1 cellular context compared by ENCODE assay signal in the genomic region with DNA sequence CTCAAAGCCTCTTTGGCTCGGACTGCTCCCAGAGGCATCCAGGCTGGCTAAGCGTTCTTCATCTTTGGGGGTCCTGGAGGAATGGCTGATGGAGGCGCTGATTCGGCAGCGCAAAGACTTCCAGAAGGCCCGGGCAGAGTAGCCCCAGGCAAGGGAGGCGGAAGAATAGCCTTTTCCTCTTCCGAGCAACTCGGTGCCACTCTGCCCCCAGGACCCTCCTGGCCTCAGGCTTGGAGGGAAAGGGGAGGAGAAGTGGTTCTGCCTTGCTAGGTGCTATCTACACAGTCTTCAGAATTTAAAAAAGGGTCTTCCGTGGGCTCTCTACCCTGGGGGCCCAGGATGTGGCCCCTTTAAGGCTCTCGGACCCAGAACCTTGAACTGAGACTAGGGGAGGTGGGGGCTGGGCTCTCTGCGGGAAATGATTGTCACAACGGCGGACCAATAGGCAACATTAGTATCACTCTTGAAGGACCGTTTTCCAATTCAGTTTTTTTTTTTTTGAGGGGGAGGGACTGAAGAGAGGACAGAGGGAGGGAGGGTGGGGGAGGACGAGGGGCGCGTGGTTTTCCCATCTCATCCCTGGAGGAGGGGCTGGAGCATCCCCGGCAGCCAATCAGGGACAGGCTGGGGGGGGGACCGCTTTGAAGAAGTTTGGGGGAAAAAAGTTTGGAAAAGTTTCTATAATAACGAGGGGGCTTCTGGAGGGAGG.
TF ChIP-seq lines count a peak whose summit lies in the region.

NFATC4 (plus strand) TSS at position 679 of the 709 bp plus-strand sequence. CDS start 157 bp downstream, outside the sequence.

TF ChIP-seq in GM12878, 131 proteins besides CTCF, POLR2A, EP300 and RAD21 (continued from another document and continues in another):
- no peak for TF ChIP-seq ZNF592 (IDR thresholded peaks at IDR 0.05)
- no peak for TF ChIP-seq HDAC6 (IDR thresholded peaks at IDR 0.05; ENCODE audit: unreplicated experiment)
- TF ChIP-seq, protein P1, sequence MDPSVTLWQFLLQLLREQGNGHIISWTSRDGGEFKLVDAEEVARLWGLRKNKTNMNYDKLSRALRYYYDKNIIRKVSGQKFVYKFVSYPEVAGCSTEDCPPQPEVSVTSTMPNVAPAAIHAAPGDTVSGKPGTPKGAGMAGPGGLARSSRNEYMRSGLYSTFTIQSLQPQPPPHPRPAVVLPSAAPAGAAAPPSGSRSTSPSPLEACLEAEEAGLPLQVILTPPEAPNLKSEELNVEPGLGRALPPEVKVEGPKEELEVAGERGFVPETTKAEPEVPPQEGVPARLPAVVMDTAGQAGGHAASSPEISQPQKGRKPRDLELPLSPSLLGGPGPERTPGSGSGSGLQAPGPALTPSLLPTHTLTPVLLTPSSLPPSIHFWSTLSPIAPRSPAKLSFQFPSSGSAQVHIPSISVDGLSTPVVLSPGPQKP (IDR thresholded peaks at IDR 0.05; ENCODE audit: low read depth, low read length) = no peak
- TF ChIP-seq MTA2 (IDR thresholded peaks at IDR 0.05; ENCODE audit: low read depth) = no peak
- no peak for TF ChIP-seq TCF7 (IDR thresholded peaks at IDR 0.05; ENCODE audit: borderline replicate concordance)
- no peak for TF ChIP-seq RUNX3 (IDR thresholded peaks at IDR 0.05; ENCODE audit: low read length)
- TF ChIP-seq LARP7 (IDR thresholded peaks at IDR 0.05) = peak; percentile 56
- TF ChIP-seq GATAD2B (conservative IDR thresholded peaks at IDR 0.05; ENCODE audit: low read depth) = no peak
- TF ChIP-seq ZNF687 (IDR thresholded peaks at IDR 0.05) = no peak
- no peak for TF ChIP-seq EED (IDR thresholded peaks at IDR 0.05; ENCODE audit: low read depth)
- TF ChIP-seq PBX3 (IDR thresholded peaks at IDR 0.05; ENCODE audit: insufficient replicate concordance, low read depth, low read length) = peak; percentile 91
- TF ChIP-seq CHD4 (IDR thresholded peaks at IDR 0.05) = no peak
- no peak for TF ChIP-seq ASH2L (IDR thresholded peaks at IDR 0.05; ENCODE audit: borderline replicate concordance, low read depth)
- no peak for TF ChIP-seq FOXM1 (IDR thresholded peaks at IDR 0.05; ENCODE audit: low read depth, low read length)
- TF ChIP-seq, protein P2, sequence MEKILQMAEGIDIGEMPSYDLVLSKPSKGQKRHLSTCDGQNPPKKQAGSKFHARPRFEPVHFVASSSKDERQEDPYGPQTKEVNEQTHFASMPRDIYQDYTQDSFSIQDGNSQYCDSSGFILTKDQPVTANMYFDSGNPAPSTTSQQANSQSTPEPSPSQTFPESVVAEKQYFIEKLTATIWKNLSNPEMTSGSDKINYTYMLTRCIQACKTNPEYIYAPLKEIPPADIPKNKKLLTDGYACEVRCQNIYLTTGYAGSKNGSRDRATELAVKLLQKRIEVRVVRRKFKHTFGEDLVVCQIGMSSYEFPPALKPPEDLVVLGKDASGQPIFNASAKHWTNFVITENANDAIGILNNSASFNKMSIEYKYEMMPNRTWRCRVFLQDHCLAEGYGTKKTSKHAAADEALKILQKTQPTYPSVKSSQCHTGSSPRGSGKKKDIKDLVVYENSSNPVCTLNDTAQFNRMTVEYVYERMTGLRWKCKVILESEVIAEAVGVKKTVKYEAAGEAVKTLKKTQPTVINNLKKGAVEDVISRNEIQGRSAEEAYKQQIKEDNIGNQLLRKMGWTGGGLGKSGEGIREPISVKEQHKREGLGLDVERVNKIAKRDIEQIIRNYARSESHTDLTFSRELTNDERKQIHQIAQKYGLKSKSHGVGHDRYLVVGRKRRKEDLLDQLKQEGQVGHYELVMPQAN (conservative IDR thresholded peaks at IDR 0.05) = no peak
- no peak for TF ChIP-seq RCOR1 (conservative IDR thresholded peaks at IDR 0.05; ENCODE audit: low read depth, low read length)
- TF ChIP-seq MAX (IDR thresholded peaks at IDR 0.05; ENCODE audit: low read depth, low read length) = no peak
- TF ChIP-seq, protein P3, sequence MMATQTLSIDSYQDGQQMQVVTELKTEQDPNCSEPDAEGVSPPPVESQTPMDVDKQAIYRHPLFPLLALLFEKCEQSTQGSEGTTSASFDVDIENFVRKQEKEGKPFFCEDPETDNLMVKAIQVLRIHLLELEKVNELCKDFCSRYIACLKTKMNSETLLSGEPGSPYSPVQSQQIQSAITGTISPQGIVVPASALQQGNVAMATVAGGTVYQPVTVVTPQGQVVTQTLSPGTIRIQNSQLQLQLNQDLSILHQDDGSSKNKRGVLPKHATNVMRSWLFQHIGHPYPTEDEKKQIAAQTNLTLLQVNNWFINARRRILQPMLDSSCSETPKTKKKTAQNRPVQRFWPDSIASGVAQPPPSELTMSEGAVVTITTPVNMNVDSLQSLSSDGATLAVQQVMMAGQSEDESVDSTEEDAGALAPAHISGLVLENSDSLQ (IDR thresholded peaks at IDR 0.05) = peak; percentile 96
- TF ChIP-seq E4F1 (IDR thresholded peaks at IDR 0.05; ENCODE audit: borderline replicate concordance, partially characterized antibody) = no peak
- no peak for TF ChIP-seq SMC3 (IDR thresholded peaks at IDR 0.05; ENCODE audit: borderline replicate concordance, low read length)
- no peak for TF ChIP-seq WRNIP1 (IDR thresholded peaks at IDR 0.05; ENCODE audit: borderline replicate concordance, low read depth, low read length)
- no peak for TF ChIP-seq ZNF207 (IDR thresholded peaks at IDR 0.05; ENCODE audit: borderline replicate concordance)
- TF ChIP-seq, protein P4, sequence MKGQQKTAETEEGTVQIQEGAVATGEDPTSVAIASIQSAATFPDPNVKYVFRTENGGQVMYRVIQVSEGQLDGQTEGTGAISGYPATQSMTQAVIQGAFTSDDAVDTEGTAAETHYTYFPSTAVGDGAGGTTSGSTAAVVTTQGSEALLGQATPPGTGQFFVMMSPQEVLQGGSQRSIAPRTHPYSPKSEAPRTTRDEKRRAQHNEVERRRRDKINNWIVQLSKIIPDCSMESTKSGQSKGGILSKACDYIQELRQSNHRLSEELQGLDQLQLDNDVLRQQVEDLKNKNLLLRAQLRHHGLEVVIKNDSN (IDR thresholded peaks at IDR 0.05; ENCODE audit: borderline replicate concordance, extremely low read length, insufficient read depth, low read depth, low read length) = no peak
- no peak for TF ChIP-seq POU2F2 (IDR thresholded peaks at IDR 0.05; ENCODE audit: borderline replicate concordance, low read depth, low read length)
- 0 out of 2 replicates have a peak, but pooled peaks have one; percentile 9 for TF ChIP-seq CREM (IDR thresholded peaks at IDR 0.05; ENCODE audit: low read depth)
- no peak for TF ChIP-seq RFX5 (IDR thresholded peaks at IDR 0.05; ENCODE audit: low read depth, low read length)
- TF ChIP-seq SP1 (IDR thresholded peaks at IDR 0.05; ENCODE audit: low read depth, low read length) = peak; percentile 27
- TF ChIP-seq RB1 (IDR thresholded peaks at IDR 0.05; ENCODE audit: borderline replicate concordance) = 0 out of 2 replicates have a peak, but pooled peaks have one; percentile 21
- no peak for TF ChIP-seq PAX8 (IDR thresholded peaks at IDR 0.05)
- TF ChIP-seq, protein P5, sequence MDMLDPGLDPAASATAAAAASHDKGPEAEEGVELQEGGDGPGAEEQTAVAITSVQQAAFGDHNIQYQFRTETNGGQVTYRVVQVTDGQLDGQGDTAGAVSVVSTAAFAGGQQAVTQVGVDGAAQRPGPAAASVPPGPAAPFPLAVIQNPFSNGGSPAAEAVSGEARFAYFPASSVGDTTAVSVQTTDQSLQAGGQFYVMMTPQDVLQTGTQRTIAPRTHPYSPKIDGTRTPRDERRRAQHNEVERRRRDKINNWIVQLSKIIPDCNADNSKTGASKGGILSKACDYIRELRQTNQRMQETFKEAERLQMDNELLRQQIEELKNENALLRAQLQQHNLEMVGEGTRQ (IDR thresholded peaks at IDR 0.05; ENCODE audit: borderline replicate concordance, low read depth, low read length) = no peak
- TF ChIP-seq ZNF384 (IDR thresholded peaks at IDR 0.05; ENCODE audit: borderline replicate concordance, low read depth, low read length) = peak; percentile 90
- peak; percentile 88 for TF ChIP-seq CHD2 (IDR thresholded peaks at IDR 0.05; ENCODE audit: borderline replicate concordance, low read depth, low read length)
- no peak for TF ChIP-seq ZBED1 (IDR thresholded peaks at IDR 0.05; ENCODE audit: borderline replicate concordance)
- TF ChIP-seq SIN3A (IDR thresholded peaks at IDR 0.05; ENCODE audit: low read depth, low read length) = no peak
- no peak for TF ChIP-seq POLR2AphosphoS2 (IDR thresholded peaks at IDR 0.05; ENCODE audit: low read depth, low read length)
